Comparison of ENCODE assay signal across 8 cellular contexts in genomic region chr7:15005672-15006071, GRCh38.
"Had no signal": no experiment of that assay in that cellular context is flagged by ENCODE, and none has a peak within 500 bp of the region (broad histone marks: within the 10 kb centered on the region; RNA-seq: fewer than 3 reads in every experiment).

No MANE protein-coding gene starts in this region.

- ATAC-seq: HCT116 had no signal

- H3K9me3 ChIP-seq: HAP-1 had no signal

- H3K36me3 ChIP-seq: HAP-1 had no signal

- H3K9ac ChIP-seq: GM23248 had no signal

- H2AFZ ChIP-seq: GM23248 had no signal

- H3K4me3 ChIP-seq: GM23248, HAP-1 had no signal

- DNase-seq: GM23248, GOT3, H7, HFFc6, KG1 had no signal

- H3K4me1 ChIP-seq: HAP-1 had no signal

- H3K27ac ChIP-seq: GM23248, HL-60 had no signal
